ENCODE assay signal across 17 cellular contexts in genomic region chr6:54193560-54193959, GRCh38.
DNase-seq lines count a peak whose midpoint lies in the region; TF ChIP-seq lines count a peak whose summit lies in the region.
"Had no signal": no experiment of that assay in that cellular context is flagged by ENCODE, and none has a peak within 500 bp of the region (broad histone marks: within the 10 kb centered on the region; RNA-seq: fewer than 3 reads in every experiment).

No MANE protein-coding gene starts in this region.

- peak overlapping the region; percentile 5 for H3K56ac ChIP-seq in mesendoderm (ENCODE audit: low read length)

- no peaks in the 10 kb centered on the region for H3K79me2 ChIP-seq in mesendoderm (ENCODE audit: control insufficient read depth, insufficient read depth, low read length)

- WGBS in mesendoderm (ENCODE audit: extremely low coverage, insufficient coverage, low lambda C conversion rate), result no CpG with 5 or more reads among the region's 3 CpGs
- 76 to 83% (median 77%) methylated on average over 3 of the region's 3 CpGs for WGBS in ovary, 3 donors

- TF ChIP-seq EP300 in ovary (IDR thresholded peaks at IDR 0.05), result no peak

- H3K23ac ChIP-seq in mesendoderm (ENCODE audit: low read length), result no peak overlapping the region

- H3K9ac ChIP-seq in mesendoderm (ENCODE audit: low read length) (no peak overlapping the region), skeletal muscle tissue (ENCODE audit: low read depth in 1 of 3, low read length in 3 of 3) (no peak overlapping the region)

- intact Hi-C loops in ovary (cut with DNase I), result no loop called here

- H2BK120ac ChIP-seq in mesendoderm (ENCODE audit: low read depth, low read length), result no peak overlapping the region

- no peak overlapping the region for H2BK5ac ChIP-seq in mesendoderm (ENCODE audit: low read length)

- no peak overlapping the region for H3K18ac ChIP-seq in mesendoderm (ENCODE audit: low read length)

- no peak for TF ChIP-seq POLR2A in ovary (IDR thresholded peaks at IDR 0.05)

- no peaks in the 10 kb centered on the region for H3K79me1 ChIP-seq in mesendoderm (ENCODE audit: low read length)

- H3K4me2 ChIP-seq in mesendoderm (ENCODE audit: low read length), result no peak overlapping the region

- H2AK5ac ChIP-seq in mesendoderm (ENCODE audit: low read length), result no peak overlapping the region

- no peak overlapping the region for H4K8ac ChIP-seq in mesendoderm (ENCODE audit: low read depth, low read length)

- no peak overlapping the region for H2BK15ac ChIP-seq in mesendoderm (replicated peaks; ENCODE audit: low read depth)

- peak overlapping the region; percentile 9 for H3K27ac ChIP-seq in mesendoderm (ENCODE audit: low read depth, low read length)
- peak overlapping the region; percentile 8 for H3K27ac ChIP-seq in skeletal muscle tissue (ENCODE audit: low read depth, low read length)
- no peak overlapping the region for H3K27ac ChIP-seq in ovary
- H3K27ac ChIP-seq: 22Rv1, body of pancreas, esophagus squamous epithelium, upper lobe of left lung had no signal

- no peak overlapping the region for H4K5ac ChIP-seq in mesendoderm (ENCODE audit: low read length)

- TF ChIP-seq CTCF in ovary (IDR thresholded peaks at IDR 0.05), result no peak

- peak; percentile 22 for DNase-seq in DMS53 (lab: John Stamatoyannopoulos, UW)
- no peak for DNase-seq in DMS53 treated with DMSO at 0.1 percent for 48 hours (lab: John Stamatoyannopoulos, UW; ENCODE audit: unreplicated experiment)
- peak; percentile 73 to 97 for DNase-seq in dermis microvascular lymphatic vessel endothelial cell (ENCODE audit: low read depth in 2 of 2)
- DNase-seq in mesendoderm, result peak; percentile 56
- no peak for DNase-seq in COLO829 (ENCODE audit: low spot score)
- no peak for DNase-seq in ovary
- DNase-seq in activated CD8-positive, alpha-beta memory T cell treated with anti-CD3 and anti-CD28 coated beads for 24 hours, result no peak
- DNase-seq: activated CD4-positive, alpha-beta T cell treated with anti-CD3 and anti-CD28 coated beads, Interleukin-2, amount 50 U/mL, for 4 hours; activated naive CD4-positive, alpha-beta T cell treated with anti-CD3 and anti-CD28 coated beads, Interleukin-2, amount 50 U/mL, for 16 hours; body of pancreas; esophagus squamous epithelium; head of caudate nucleus; NCI-H2227 treated with DMSO at 0.1 percent for 48 hours; stimulated activated naive CD8-positive, alpha-beta T cell treated with anti-CD3 and anti-CD28 coated beads, Interleukin-15, Interleukin-2, amounts not matched to agents 100 U/mL and 50 U/mL, for 24 hours; upper lobe of left lung had no signal

- H3K4ac ChIP-seq in mesendoderm (ENCODE audit: low read depth, low read length), result no peak overlapping the region

- H3K9me3 ChIP-seq in skeletal muscle tissue (ENCODE audit: control insufficient read depth in 3 of 3, low read length in 3 of 3) (no peaks in the 10 kb centered on the region), ovary (no peaks in the 10 kb centered on the region)
- H3K9me3 ChIP-seq: body of pancreas, esophagus squamous epithelium, upper lobe of left lung had no signal

- H3K4me1 ChIP-seq in mesendoderm (ENCODE audit: control insufficient read depth, low read depth, low read length) (no peaks in the 10 kb centered on the region), skeletal muscle tissue (ENCODE audit: control insufficient read depth in 3 of 3, insufficient read depth in 3 of 3, low read length in 3 of 3) (peaks cover 0 to 3% (median 0%) of the 10 kb centered on the region in 3 donors), ovary (ENCODE audit: insufficient read depth) (no peaks in the 10 kb centered on the region)
- H3K4me1 ChIP-seq: body of pancreas had no signal

- no peaks in the 10 kb centered on the region for H3K36me3 ChIP-seq in mesendoderm (ENCODE audit: control insufficient read depth, insufficient read depth, low read length)
- H3K36me3 ChIP-seq in skeletal muscle tissue (ENCODE audit: control insufficient read depth in 3 of 3, insufficient read depth in 3 of 3, low read length in 3 of 3), result peaks cover 0 to 9% (median 0%) of the 10 kb centered on the region in 3 donors
- no peaks in the 10 kb centered on the region for H3K36me3 ChIP-seq in ovary
- H3K36me3 ChIP-seq: esophagus squamous epithelium, upper lobe of left lung had no signal

- H3K27me3 ChIP-seq in mesendoderm (ENCODE audit: insufficient read depth, low read length, poor library complexity) (no peaks in the 10 kb centered on the region), skeletal muscle tissue (ENCODE audit: control insufficient read depth in 3 of 3, insufficient read depth in 3 of 3, low read length in 3 of 3) (no peaks in the 10 kb centered on the region), ovary (no peaks in the 10 kb centered on the region)
- H3K27me3 ChIP-seq: body of pancreas, esophagus squamous epithelium, upper lobe of left lung had no signal

- no peak overlapping the region for H3K4me3 ChIP-seq in mesendoderm (ENCODE audit: low read length)
- H3K4me3 ChIP-seq in skeletal muscle tissue (ENCODE audit: low read length in 3 of 3), result no peak overlapping the region
- H3K4me3 ChIP-seq in ovary, result no peak overlapping the region
- H3K4me3 ChIP-seq: body of pancreas, esophagus squamous epithelium, upper lobe of left lung had no signal

Comparison
In these comparisons a context has a peak if more than half of its experiments do, and no peak if none do; other contexts are left out.
1. DNase-seq: peak in DMS53 (single experiment), dermis microvascular lymphatic vessel endothelial cell (2 of 2) and mesendoderm (single experiment); none in DMS53 treated with DMSO at 0.1 percent for 48 hours (single experiment), COLO829 (single experiment), ovary (0 of 5) and activated CD8-positive, alpha-beta memory T cell treated with anti-CD3 and anti-CD28 coated beads for 24 hours (single experiment).
2. H3K27ac ChIP-seq: peak in mesendoderm (single experiment) and skeletal muscle tissue (single experiment); none in ovary (0 of 2).